ENCODE assay signal across 1 cellular context in genomic region chr16:280005-280421, GRCh38.
TF ChIP-seq lines count a peak whose summit lies in the region.

No MANE protein-coding gene starts in this region.

TF ChIP-seq in IMR-90, 13 proteins besides CTCF, POLR2A, EP300 and RAD21:
- TF ChIP-seq MXI1 (IDR thresholded peaks at IDR 0.05; ENCODE audit: borderline replicate concordance, low read depth, low read length): no peak
- no peak for TF ChIP-seq CEBPB (IDR thresholded peaks at IDR 0.05; ENCODE audit: low read depth, low read length)
- TF ChIP-seq RCOR1 (IDR thresholded peaks at IDR 0.05; ENCODE audit: insufficient replicate concordance, low read length): no peak
- no peak for TF ChIP-seq NFE2L2 (IDR thresholded peaks at IDR 0.05; ENCODE audit: low read depth, low read length)
- TF ChIP-seq MAFK (IDR thresholded peaks at IDR 0.05; ENCODE audit: low read depth, low read length): no peak
- no peak for TF ChIP-seq RFX5 (IDR thresholded peaks at IDR 0.05; ENCODE audit: low read depth, low read length)
- TF ChIP-seq ELK1 (IDR thresholded peaks at IDR 0.05; ENCODE audit: borderline replicate concordance, low read depth, low read length): no peak
- TF ChIP-seq CHD1 (IDR thresholded peaks at IDR 0.05; ENCODE audit: low read depth, low read length): no peak
- no peak; the same call in 1 of the 2 replicates for TF ChIP-seq BHLHE40 (IDR thresholded peaks at IDR 0.05; ENCODE audit: low read depth, low read length)
- TF ChIP-seq USF2 (IDR thresholded peaks at IDR 0.05; ENCODE audit: low read depth, low read length): no peak
- no peak for TF ChIP-seq SMC3 (IDR thresholded peaks at IDR 0.05; ENCODE audit: low read depth, low read length)
- TF ChIP-seq FOS (IDR thresholded peaks at IDR 0.05; ENCODE audit: low read depth, low read length): no peak
- TF ChIP-seq MAZ (IDR thresholded peaks at IDR 0.05; ENCODE audit: borderline replicate concordance, low read depth, low read length): no peak
